Comparison of ENCODE assay signal across 13 cellular contexts in genomic region chr13:79402679-79403078, GRCh38. TPM values are rescaled to one million over a fixed set of nuclear protein-coding genes. Genes with fewer than 3 reads are reported as not detected.
DNase-seq lines count a peak whose midpoint lies in the region; ATAC-seq and TF ChIP-seq lines count a peak whose summit lies in the region.
"Had no signal": no experiment of that assay in that cellular context is flagged by ENCODE, and none has a peak within 500 bp of the region (broad histone marks: within the 10 kb centered on the region; RNA-seq: fewer than 3 reads in every experiment).

No MANE protein-coding gene starts in this region.

- H3K9me3 ChIP-seq in hepatocyte (ENCODE audit: low read depth) (no peaks in the 10 kb centered on the region), spleen (no peaks in the 10 kb centered on the region), T-helper 17 cell (ENCODE audit: control insufficient read depth, low read length, poor library complexity, severe bottlenecking) (no peaks in the 10 kb centered on the region)
- H3K9me3 ChIP-seq: tibial nerve had no signal

- H3K27ac Mint-ChIP-seq in activated CD4-positive, alpha-beta T cell treated with anti-CD3 and anti-CD28 coated beads, Interleukin-2, amount 10 ng/mL, durations not matched to agents 24 days and 14 days, result peak overlapping the region; percentile 77
- peak overlapping the region; percentile 32 for H3K27ac Mint-ChIP-seq in WTC11
- H3K27ac Mint-ChIP-seq in T-helper 17 cell, result no peak overlapping the region

- H3K9me3 Mint-ChIP-seq in activated CD4-positive, alpha-beta T cell treated with anti-CD3 and anti-CD28 coated beads, Interleukin-2, amount 10 ng/mL, durations not matched to agents 24 days and 14 days, result no peaks in the 10 kb centered on the region
- H3K9me3 Mint-ChIP-seq in WTC11, result no peaks in the 10 kb centered on the region
- H3K9me3 Mint-ChIP-seq: central memory CD8-positive, alpha-beta T cell had no signal

- no peak for TF ChIP-seq CTCF in WTC11 (IDR thresholded peaks at IDR 0.05)
- no peak for TF ChIP-seq CTCF in hepatocyte (IDR thresholded peaks at IDR 0.05; ENCODE audit: poor library complexity)
- TF ChIP-seq CTCF in spleen (IDR thresholded peaks at IDR 0.05 in 8 of 11, conservative IDR thresholded peaks at IDR 0.05 in 3 of 11), result no peak

- H3K36me3 Mint-ChIP-seq in activated CD4-positive, alpha-beta T cell treated with anti-CD3 and anti-CD28 coated beads, Interleukin-2, amount 10 ng/mL, durations not matched to agents 24 days and 14 days (ENCODE audit: low read depth), result peaks cover 34% of the 10 kb centered on the region
- H3K36me3 Mint-ChIP-seq in WTC11, result peaks cover 18% of the 10 kb centered on the region
- H3K36me3 Mint-ChIP-seq in T-helper 17 cell (ENCODE audit: low read depth), result peaks cover 7% of the 10 kb centered on the region

- peak overlapping the region; percentile 80 for H3K4me2 ChIP-seq in hepatocyte

- no peak overlapping the region for H3K4me3 ChIP-seq in hepatocyte
- peak overlapping the region in 2 of 8 donors; percentile 93 to 96 for H3K4me3 ChIP-seq in spleen
- H3K4me3 ChIP-seq: tibial nerve had no signal

- H3K79me2 ChIP-seq in hepatocyte, result peaks cover 90% of the 10 kb centered on the region

- no peaks in the 10 kb centered on the region for H3K9me2 ChIP-seq in hepatocyte (replicated peaks; ENCODE audit: insufficient read depth)

- POLR2A ChIA-PET in WTC11 (lab: Charles Lee), result interaction anchor here (0.6 to 0.7 kb wide), 2 partner anchors 21 to 240 kb away, joined by 3 to 5 read pairs; no protein-coding TSS in a partner anchor

- peaks cover 53% of the 10 kb centered on the region for H3K4me1 Mint-ChIP-seq in activated CD4-positive, alpha-beta T cell treated with anti-CD3 and anti-CD28 coated beads, Interleukin-2, amount 10 ng/mL, durations not matched to agents 24 days and 14 days
- H3K4me1 Mint-ChIP-seq in WTC11 (peaks cover 53% of the 10 kb centered on the region), T-helper 17 cell (peaks cover 50% of the 10 kb centered on the region)

- 64% methylated on average over 2 of the region's 2 CpGs for WGBS in hepatocyte (ENCODE audit: low lambda C conversion rate, missing lambda C conversion rate)
- 54 to 64% (median 56%) methylated on average over 2 of the region's 2 CpGs for WGBS in spleen, 5 donors

- H3K36me3 ChIP-seq in hepatocyte (replicated peaks; ENCODE audit: insufficient read depth, low read depth) (no peaks in the 10 kb centered on the region), spleen (peaks cover 0 to 21% (median 0%) of the 10 kb centered on the region in 6 donors)

- H3K4me1 ChIP-seq in hepatocyte (ENCODE audit: insufficient read depth) (peaks cover 37% of the 10 kb centered on the region), spleen (peaks cover 41 to 88% (median 82%) of the 10 kb centered on the region in 6 donors)

- no peak for DNase-seq in activated CD4-positive, alpha-beta T cell treated with anti-CD3 and anti-CD28 coated beads, Interleukin-2, amount 10 ng/mL, durations not matched to agents 24 days and 14 days
- DNase-seq in activated CD4-positive, alpha-beta T cell treated with anti-CD3 and anti-CD28 coated beads, Interleukin-2, amount 50 U/mL, for 1 hour, result no peak
- DNase-seq in WTC11 (ENCODE audit: low spot score), result no peak
- DNase-seq in hepatocyte (ENCODE audit: low spot score), result no peak
- DNase-seq in spleen, result no peak
- DNase-seq in T-helper 17 cell, result no peak
- DNase-seq: hypothalamus, NCI-H2081 treated with DMSO at 0.1 percent for 48 hours, SIG-M5 had no signal

- no peak overlapping the region for H2AFZ ChIP-seq in hepatocyte

- no peak for TF ChIP-seq POLR2A in spleen (IDR thresholded peaks at IDR 0.05)

- H4K20me1 ChIP-seq in hepatocyte (ENCODE audit: insufficient read depth, poor library complexity, severe bottlenecking), result peaks cover 50% of the 10 kb centered on the region

- H3K27me3 ChIP-seq in hepatocyte (no peaks in the 10 kb centered on the region), spleen (replicated peaks in 1 of 7) (no peaks in the 10 kb centered on the region)
- H3K27me3 ChIP-seq: tibial nerve had no signal

- no peak overlapping the region for H3K4me3 Mint-ChIP-seq in activated CD4-positive, alpha-beta T cell treated with anti-CD3 and anti-CD28 coated beads, Interleukin-2, amount 10 ng/mL, durations not matched to agents 24 days and 14 days
- H3K4me3 Mint-ChIP-seq in WTC11 (no peak overlapping the region), T-helper 17 cell (no peak overlapping the region)
- H3K4me3 Mint-ChIP-seq: central memory CD8-positive, alpha-beta T cell had no signal

- peak overlapping the region; percentile 29 for H3K27ac ChIP-seq in hepatocyte
- peak overlapping the region in 6 of 8 donors; percentile 8 to 98 (median 74) for H3K27ac ChIP-seq in spleen

- intact Hi-C loops in activated CD4-positive, alpha-beta T cell treated with anti-CD3 and anti-CD28 coated beads, Interleukin-2, amount 10 ng/mL, durations not matched to agents 24 days and 14 days (cut with micrococcal nuclease), result no loop called here
- intact Hi-C loops in spleen (cut with DNase I; ENCODE audit: low total_unique reads), result no loop called here

- no peaks in the 10 kb centered on the region for H3K27me3 Mint-ChIP-seq in activated CD4-positive, alpha-beta T cell treated with anti-CD3 and anti-CD28 coated beads, Interleukin-2, amount 10 ng/mL, durations not matched to agents 24 days and 14 days
- H3K27me3 Mint-ChIP-seq in WTC11 (ENCODE audit: low read depth) (no peaks in the 10 kb centered on the region), T-helper 17 cell (no peaks in the 10 kb centered on the region)
- H3K27me3 Mint-ChIP-seq: central memory CD8-positive, alpha-beta T cell had no signal

- ATAC-seq in WTC11 (no peak), GM18873 (IDR thresholded peaks at IDR 0.05; ENCODE audit: low FRiP score, unreplicated experiment) (no peak), HG03175 (IDR thresholded peaks at IDR 0.05; ENCODE audit: unreplicated experiment) (no peak), T-helper 17 cell (no peak)

- CTCF ChIA-PET in WTC11 (lab: Charles Lee), result interaction anchor here (0.6 to 2.1 kb wide), 3 partner anchors 16 to 139 kb away, joined by 3 to 7 read pairs (median 6); no protein-coding TSS in a partner anchor

TF ChIP-seq in WTC11, 78 proteins besides CTCF, POLR2A, EP300 and RAD21:
- no peak for TF ChIP-seq ZBTB21 (CRISPR knock-in tag; IDR thresholded peaks at IDR 0.05; ENCODE audit: borderline replicate concordance)
- no peak for TF ChIP-seq ZSCAN18 (CRISPR knock-in tag; IDR thresholded peaks at IDR 0.05)
- no peak for TF ChIP-seq CBFB (CRISPR knock-in tag; IDR thresholded peaks at IDR 0.05; ENCODE audit: low read depth)
- TF ChIP-seq ATF6 (CRISPR knock-in tag; IDR thresholded peaks at IDR 0.05), result no peak
- no peak for TF ChIP-seq MXD4 (CRISPR knock-in tag; IDR thresholded peaks at IDR 0.05; ENCODE audit: borderline replicate concordance)
- no peak for TF ChIP-seq ETV6 (CRISPR knock-in tag; IDR thresholded peaks at IDR 0.05)
- TF ChIP-seq ATF1 (CRISPR knock-in tag; IDR thresholded peaks at IDR 0.05), result no peak
- no peak for TF ChIP-seq TP53 (CRISPR knock-in tag; IDR thresholded peaks at IDR 0.05)
- TF ChIP-seq IRF1 (CRISPR knock-in tag; IDR thresholded peaks at IDR 0.05), result no peak
- TF ChIP-seq FOXK1 (CRISPR knock-in tag; IDR thresholded peaks at IDR 0.05), result no peak

RNA-seq across cellular contexts. Expression of gene RBM26, which starts 3.4 kb away (rescaled TPM):
- total RNA-seq in activated CD4-positive, alpha-beta T cell treated with anti-CD3 and anti-CD28 coated beads, Interleukin-2, amount 10 ng/mL, durations not matched to agents 24 days and 14 days, result 96.6 and 100 TPM in 2 replicates
- total RNA-seq in WTC11 (2021) (57.7 to 64.1 TPM (median 59.0 TPM) in 3 replicates), hepatocyte (38.8 and 45.9 TPM in 2 replicates), spleen (10 to 100 TPM; 56.3 to 87.6 (median 65.0) TPM), T-helper 17 cell (10 to 100 TPM; 61.8 to 64.6 TPM)
- polyA plus RNA-seq in hepatocyte (17.5 and 19.3 TPM in 2 replicates), spleen (10 to 100 TPM; 25.6 to 38.4 (median 30.7) TPM)
